Comparison of ENCODE assay signal across 11 cellular contexts in the genomic region with DNA sequence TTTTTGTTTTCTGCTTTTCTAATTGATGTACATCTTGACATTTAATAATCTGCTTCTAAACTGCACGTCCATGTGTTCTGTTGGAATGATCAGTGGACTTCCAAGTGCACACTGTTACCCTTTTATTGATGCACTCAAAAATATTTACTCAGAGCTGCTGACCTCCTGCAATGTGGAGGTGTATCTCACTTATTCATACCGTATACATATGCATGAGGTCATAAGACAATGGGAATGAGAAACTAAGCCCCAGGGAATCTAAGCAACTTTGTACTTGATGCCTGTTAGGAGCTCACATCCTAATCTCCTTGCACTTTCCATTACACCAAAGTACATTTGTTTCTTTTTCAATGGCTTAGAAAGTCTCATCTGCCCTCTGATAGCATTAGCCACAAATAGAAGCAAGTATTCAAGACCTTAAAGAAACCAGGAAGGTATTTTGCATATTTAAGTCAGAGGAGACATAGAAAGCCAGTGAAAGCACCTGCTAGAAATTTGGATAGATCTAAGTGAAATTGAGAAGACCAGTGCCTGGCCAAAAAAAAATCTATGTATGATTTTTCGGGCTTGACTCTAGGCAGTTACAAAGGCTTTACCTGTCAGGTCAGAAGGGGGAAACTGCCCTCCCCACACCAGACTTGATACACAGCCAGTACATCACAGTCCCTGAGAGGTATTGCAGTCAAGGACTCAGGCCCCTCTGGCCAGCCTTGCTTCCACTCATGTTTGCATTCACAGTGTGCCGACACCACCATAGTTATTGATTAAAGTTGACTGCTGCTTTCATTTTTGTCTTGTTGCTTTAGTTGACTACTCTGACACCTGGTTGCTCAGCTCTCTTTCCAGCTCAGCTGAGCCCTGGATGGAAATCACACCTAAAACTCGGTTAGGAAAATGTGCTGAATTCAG.
"Had no signal": no experiment of that assay in that cellular context is flagged by ENCODE, and none has a peak within 500 bp of the region (broad histone marks: within the 10 kb centered on the region; RNA-seq: fewer than 3 reads in every experiment).

No MANE protein-coding gene starts in this region.

- H3K4me1 ChIP-seq: sigmoid colon, spleen, upper lobe of left lung had no signal

- H3K36me3 ChIP-seq: sigmoid colon, spleen, upper lobe of left lung had no signal

- H3K27me3 ChIP-seq: sigmoid colon, spleen, upper lobe of left lung had no signal

- DNase-seq: activated naive CD8-positive, alpha-beta T cell treated with anti-CD3 and anti-CD28 coated beads for 36 hours; amygdala; dermis blood vessel endothelial cell; midbrain; sigmoid colon; spleen; stimulated activated naive CD8-positive, alpha-beta T cell treated with anti-CD3 and anti-CD28 coated beads, Interleukin-15, amount 100 ng/mL, for 72 hours; T-helper 9 cell; upper lobe of left lung had no signal

- ATAC-seq: activated CD4-positive, CD25-positive, alpha-beta regulatory T cell treated with anti-CD3 and anti-CD28 coated beads, Interleukin-2, amount 50 U/mL, for 24 hours; stimulated activated naive CD8-positive, alpha-beta T cell treated with anti-CD3 and anti-CD28 coated beads, Interleukin-15, amount 100 ng/mL, for 72 hours had no signal

- H3K9me3 ChIP-seq: sigmoid colon, spleen, upper lobe of left lung had no signal

- H3K27ac ChIP-seq: sigmoid colon, spleen, upper lobe of left lung had no signal

- H3K4me3 ChIP-seq: lung, sigmoid colon, spleen, upper lobe of left lung had no signal
